ENCODE assay signal across 17 cellular contexts in genomic region chr19:46980756-46981155, GRCh38. TPM values are rescaled to one million over a fixed set of nuclear protein-coding genes. Genes with fewer than 3 reads are reported as not detected.
A peak's percentile ranks its signal among the peaks of the same experiment; 100 is the strongest.
DNase-seq lines count a peak whose midpoint lies in the region; ATAC-seq and TF ChIP-seq lines count a peak whose summit lies in the region.
"Had no signal": no experiment of that assay in that cellular context is flagged by ENCODE, and none has a peak within 500 bp of the region (broad histone marks: within the 10 kb centered on the region; RNA-seq: fewer than 3 reads in every experiment).

No MANE protein-coding gene starts in this region.

- peak overlapping the region in 39 of 59 donors; percentile 1 to 77 (median 42) for H3K27ac ChIP-seq in dorsolateral prefrontal cortex
- peak overlapping the region; percentile 44 for H3K27ac ChIP-seq in psoas muscle

- no peak for ATAC-seq in psoas muscle
- ATAC-seq in GM21390 (IDR thresholded peaks at IDR 0.05; ENCODE audit: unreplicated experiment), result no peak
- ATAC-seq: heart right ventricle; stimulated activated naive CD8-positive, alpha-beta T cell treated with anti-CD3 and anti-CD28 coated beads, Interleukin-15, amount 100 ng/mL, for 72 hours had no signal

- H3K4me3 ChIP-seq in dorsolateral prefrontal cortex, result no peak overlapping the region
- H3K4me3 ChIP-seq in psoas muscle, result no peak overlapping the region
- H3K4me3 ChIP-seq: heart right ventricle had no signal

- TF ChIP-seq CTCF in dorsolateral prefrontal cortex (IDR thresholded peaks at IDR 0.05 in 54 of 56, conservative IDR thresholded peaks at IDR 0.05 in 2 of 56; ENCODE audit: low read depth in 1 of 56, partially characterized antibody in 56 of 56) (no peak), psoas muscle (IDR thresholded peaks at IDR 0.05) (no peak)

- H3K27me3 ChIP-seq in dorsolateral prefrontal cortex (no peaks in the 10 kb centered on the region), psoas muscle (ENCODE audit: insufficient read depth in 3 of 3, low read length in 2 of 3) (no peaks in the 10 kb centered on the region)
- H3K27me3 ChIP-seq: heart right ventricle had no signal

- no peaks in the 10 kb centered on the region for H3K36me3 ChIP-seq in psoas muscle (ENCODE audit: insufficient read depth in 1 of 2, low read depth in 1 of 2)
- H3K36me3 ChIP-seq: heart right ventricle had no signal

- H3K9me3 ChIP-seq in psoas muscle, result no peaks in the 10 kb centered on the region
- H3K9me3 ChIP-seq: Caco-2, heart right ventricle had no signal

- peak; percentile 22 for DNase-seq in activated gamma-delta T cell treated with Interleukin-2 at 50 U/mL for 16 hours
- DNase-seq in activated gamma-delta T cell (lab: John Stamatoyannopoulos, UW), result no peak
- peak; percentile 47 for DNase-seq in NCI-H69 (lab: John Stamatoyannopoulos, UW)
- DNase-seq in dorsolateral prefrontal cortex, result no peak
- DNase-seq in psoas muscle, result no peak
- no peak for DNase-seq in DMS 273 treated with DMSO at 0.1 percent for 48 hours (lab: John Stamatoyannopoulos, UW)
- DNase-seq in CD1c-positive myeloid dendritic cell (ENCODE audit: extremely low spot score), result no peak
- DNase-seq: activated naive CD4-positive, alpha-beta T cell treated with anti-CD3 and anti-CD28 coated beads, Interleukin-2, amount 50 U/mL, for 16 hours; Caco-2; effector CD4-positive, alpha-beta T cell; heart right ventricle; mammary epithelial cell; NCI-H2029; NCI-H510A; SHP77 treated with DMSO at 0.1 percent for 48 hours; stimulated activated naive CD8-positive, alpha-beta T cell treated with anti-CD3 and anti-CD28 coated beads, Interleukin-15, amount 100 ng/mL, for 72 hours had no signal

- 90 to 97% (median 92%) methylated on average over 3 of the region's 3 CpGs for WGBS in psoas muscle, 3 donors

- H3K4me1 ChIP-seq in psoas muscle, result peaks cover 83% of the 10 kb centered on the region

- intact Hi-C loops in dorsolateral prefrontal cortex (cut with DNase I), result no loop called here
- intact Hi-C loops in psoas muscle (cut with DNase I), result no loop called here

RNA-seq across cellular contexts. Expression of gene NPAS1, which starts 38.9 kb away (rescaled TPM):
- total RNA-seq in dorsolateral prefrontal cortex (10 to 100 TPM in 63 of 120 experiments, 1 to 10 TPM in 57; 3.1 to 17.8 (median 10.0) TPM), psoas muscle (under 1 TPM in 2 of 4 donors, not detected in 2; 0.18 to 0.23 TPM)
- polyA plus RNA-seq in psoas muscle, result under 1 TPM in 2 of 3 donors, not detected in 1; 0.04 to 0.18 TPM

Comparison
In these comparisons a context has a peak if more than half of its experiments do, and no peak if none do; other contexts are left out.
1. DNase-seq: peak in activated gamma-delta T cell treated with Interleukin-2 at 50 U/mL for 16 hours (single experiment) and NCI-H69 (single experiment); none in activated gamma-delta T cell (single experiment), dorsolateral prefrontal cortex (0 of 10), psoas muscle (0 of 2), DMS 273 treated with DMSO at 0.1 percent for 48 hours (single experiment) and CD1c-positive myeloid dendritic cell (single experiment).